In the genomic region with DNA sequence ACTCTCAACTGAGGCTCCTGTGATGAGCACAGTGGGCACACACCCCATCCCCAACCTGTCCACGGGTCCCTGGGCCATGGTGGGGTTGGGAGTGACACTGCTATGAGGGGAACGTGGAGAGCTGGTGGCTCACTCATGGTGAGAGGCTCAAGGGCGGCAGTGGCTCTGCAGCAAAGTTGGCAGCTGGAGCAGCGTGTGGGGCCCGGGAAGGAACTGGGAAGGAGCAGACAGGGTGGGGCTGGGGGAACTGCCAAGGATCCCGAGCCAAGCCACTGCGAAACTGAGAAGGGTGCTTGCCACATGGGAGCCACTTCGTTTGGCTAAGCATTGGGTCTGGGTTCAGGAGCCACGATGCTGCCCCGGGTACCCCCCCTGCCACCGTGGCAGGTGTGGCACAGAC, we compare ENCODE assay signal across 18 cellular contexts.
DNase-seq lines count a peak whose midpoint lies in the region; ATAC-seq and TF ChIP-seq lines count a peak whose summit lies in the region.
"Had no signal": no experiment of that assay in that cellular context is flagged by ENCODE, and none has a peak within 500 bp of the region (broad histone marks: within the 10 kb centered on the region; RNA-seq: fewer than 3 reads in every experiment).

No MANE protein-coding gene starts in this region.

- H3K9ac ChIP-seq in mammary epithelial cell (ENCODE audit: insufficient read depth, low read length): no peak overlapping the region

- H3K4me3 ChIP-seq in mammary epithelial cell (replicated peaks in 1 of 3; ENCODE audit: insufficient read depth in 1 of 3, low read depth in 2 of 3, low read length in 3 of 3) (no peak overlapping the region), breast epithelium (no peak overlapping the region), heart left ventricle (no peak overlapping the region), osteoblast (ENCODE audit: insufficient read depth, low read length) (no peak overlapping the region), ascending aorta (no peak overlapping the region), sigmoid colon (no peak overlapping the region)
- H3K4me3 ChIP-seq: Peyer's patch had no signal

- intact Hi-C loops in mammary epithelial cell (cut with micrococcal nuclease) (no loop called here), breast epithelium (cut with DNase I; ENCODE audit: low total_unique reads) (no loop called here), heart left ventricle (cut with DNase I) (no loop called here), ascending aorta (cut with DNase I) (no loop called here), sigmoid colon (cut with DNase I) (no loop called here)

- H3K9me3 ChIP-seq in mammary epithelial cell (replicated peaks; ENCODE audit: insufficient read depth, low read length) (no peaks in the 10 kb centered on the region), breast epithelium (no peaks in the 10 kb centered on the region), heart left ventricle (no peaks in the 10 kb centered on the region), osteoblast (ENCODE audit: low read depth, low read length) (no peaks in the 10 kb centered on the region), ascending aorta (no peaks in the 10 kb centered on the region), sigmoid colon (no peaks in the 10 kb centered on the region)
- H3K9me3 ChIP-seq: Peyer's patch had no signal

- TF ChIP-seq EP300 in sigmoid colon (IDR thresholded peaks at IDR 0.05): no peak

- DNase-seq in mammary epithelial cell: no peak
- DNase-seq in breast epithelium (ENCODE audit: low spot score in 2 of 2): no peak
- peak in 1 of 5 donors; percentile 58 for DNase-seq in heart left ventricle
- peak; percentile 77 for DNase-seq in osteoblast (ENCODE audit: insufficient read length, low spot score, missing footprints)
- no peak for DNase-seq in DMS79 (lab: John Stamatoyannopoulos, UW)
- no peak for DNase-seq in ascending aorta (ENCODE audit: low spot score in 2 of 2)
- DNase-seq in sigmoid colon: no peak
- DNase-seq: activated CD4-positive, alpha-beta T cell treated with anti-CD3 and anti-CD28 coated beads for 48 hours; activated naive CD4-positive, alpha-beta T cell treated with Interleukin-2 at 50 U/mL for 16 hours; H7; midbrain; MM.1S; NCI-H1436; NCI-H524; stimulated activated naive CD8-positive, alpha-beta T cell treated with anti-CD3 and anti-CD28 coated beads, Interleukin-15, amount 100 ng/mL, for 72 hours had no signal

- TF ChIP-seq CTCF in mammary epithelial cell (conservative IDR thresholded peaks at IDR 0.05 in 1 of 2, IDR thresholded peaks at IDR 0.05 in 1 of 2; ENCODE audit: extremely low read depth in 1 of 2, insufficient read depth in 1 of 2, low read depth in 1 of 2, low read length in 2 of 2): no peak
- no peak for TF ChIP-seq CTCF in breast epithelium (IDR thresholded peaks at IDR 0.05)
- TF ChIP-seq CTCF in heart left ventricle (IDR thresholded peaks at IDR 0.05): no peak
- no peak for TF ChIP-seq CTCF in osteoblast (IDR thresholded peaks at IDR 0.05; ENCODE audit: extremely low read depth, low read depth, low read length)
- no peak for TF ChIP-seq CTCF in ascending aorta (IDR thresholded peaks at IDR 0.05)
- TF ChIP-seq CTCF in sigmoid colon (IDR thresholded peaks at IDR 0.05): no peak

- no peaks in the 10 kb centered on the region for H4K20me1 ChIP-seq in mammary epithelial cell (ENCODE audit: insufficient read depth, low read length)
- peaks cover 2% of the 10 kb centered on the region for H4K20me1 ChIP-seq in osteoblast (ENCODE audit: insufficient read depth, low read length)

- dilution Hi-C loops in mammary epithelial cell (cut with HindIII; ENCODE audit: low sequenced_read_pairs): no loop called here

- H3K27me3 ChIP-seq in mammary epithelial cell (ENCODE audit: insufficient read depth, low read length): no peaks in the 10 kb centered on the region
- H3K27me3 ChIP-seq in breast epithelium: no peaks in the 10 kb centered on the region
- no peaks in the 10 kb centered on the region for H3K27me3 ChIP-seq in heart left ventricle
- H3K27me3 ChIP-seq in osteoblast (ENCODE audit: insufficient read depth, low read length): no peaks in the 10 kb centered on the region
- no peaks in the 10 kb centered on the region for H3K27me3 ChIP-seq in ascending aorta
- no peaks in the 10 kb centered on the region for H3K27me3 ChIP-seq in sigmoid colon
- H3K27me3 ChIP-seq: Peyer's patch had no signal

- H3K36me3 ChIP-seq in mammary epithelial cell (ENCODE audit: insufficient read depth, low read length) (no peaks in the 10 kb centered on the region), breast epithelium (no peaks in the 10 kb centered on the region), heart left ventricle (peaks cover 0 to 4% (median 0%) of the 10 kb centered on the region in 9 donors), osteoblast (ENCODE audit: insufficient read depth, low read length) (no peaks in the 10 kb centered on the region), ascending aorta (peaks cover 7 to 13% of the 10 kb centered on the region in 2 donors), sigmoid colon (peaks cover 0 to 6% (median 2%) of the 10 kb centered on the region in 4 donors)

- WGBS in mammary epithelial cell (ENCODE audit: low coverage, missing lambda C conversion rate): 89% methylated on average over 2 of the region's 11 CpGs
- 62 to 77% (median 70%) methylated on average over 11 of the region's 11 CpGs for WGBS in heart left ventricle, 4 donors
- 81 to 85% methylated on average over 11 of the region's 11 CpGs for WGBS in sigmoid colon, 2 donors

- CTCF ChIA-PET in mammary epithelial cell (lab: Charles Lee; ENCODE audit: low non-redundant PET): no interaction called here

- H3K4me1 ChIP-seq in mammary epithelial cell (ENCODE audit: insufficient read depth, low read length): no peaks in the 10 kb centered on the region
- H3K4me1 ChIP-seq in breast epithelium: no peaks in the 10 kb centered on the region
- peaks cover 0 to 37% (median 12%) of the 10 kb centered on the region in 12 donors for H3K4me1 ChIP-seq in heart left ventricle
- H3K4me1 ChIP-seq in osteoblast (ENCODE audit: insufficient read depth, low read length): no peaks in the 10 kb centered on the region
- peaks cover 0 to 3% of the 10 kb centered on the region in 2 donors for H3K4me1 ChIP-seq in ascending aorta
- H3K4me1 ChIP-seq in sigmoid colon: no peaks in the 10 kb centered on the region

- peak in 1 of 4 donors; percentile 30 for ATAC-seq in heart left ventricle
- no peak for ATAC-seq in GM18511 (IDR thresholded peaks at IDR 0.05; ENCODE audit: unreplicated experiment)
- ATAC-seq: left lobe of liver; stimulated activated naive CD8-positive, alpha-beta T cell treated with anti-CD3 and anti-CD28 coated beads, Interleukin-15, amount 100 ng/mL, for 72 hours had no signal

- BruUV-seq in mammary epithelial cell (replicated peaks; lab: Mats Ljungman, UMichigan): TSS peak; percentile 43

- TF ChIP-seq POLR2A in breast epithelium (IDR thresholded peaks at IDR 0.05): no peak
- no peak for TF ChIP-seq POLR2A in heart left ventricle (IDR thresholded peaks at IDR 0.05)
- TF ChIP-seq POLR2A in sigmoid colon (IDR thresholded peaks at IDR 0.05): no peak

- no peak overlapping the region for H3K4me2 ChIP-seq in mammary epithelial cell (ENCODE audit: insufficient read depth, low read depth, low read length)
- H3K4me2 ChIP-seq in osteoblast (ENCODE audit: insufficient read depth, low read length): no peak overlapping the region

- in situ Hi-C loops in mammary epithelial cell (cut with MboI; ENCODE audit: low sequenced_read_pairs in 2 of 2): no loop called here

- H2AFZ ChIP-seq in mammary epithelial cell (ENCODE audit: low read depth, low read length) (no peak overlapping the region), osteoblast (ENCODE audit: low read length) (no peak overlapping the region)

- H3K27ac ChIP-seq in mammary epithelial cell (ENCODE audit: insufficient read depth, low read depth, low read length) (no peak overlapping the region), breast epithelium (peak overlapping the region in 1 of 2 donors; percentile 38), heart left ventricle (peak overlapping the region in 9 of 12 donors; percentile 24 to 71 (median 52)), osteoblast (ENCODE audit: low read depth, low read length) (no peak overlapping the region), ascending aorta (no peak overlapping the region), sigmoid colon (no peak overlapping the region)
- H3K27ac ChIP-seq: Peyer's patch had no signal

- H3K79me2 ChIP-seq in mammary epithelial cell (ENCODE audit: insufficient read depth, low read length) (no peaks in the 10 kb centered on the region), osteoblast (ENCODE audit: insufficient read depth, low read length) (no peaks in the 10 kb centered on the region)

Comparison
In these comparisons a context has a peak if more than half of its experiments do, and no peak if none do; other contexts are left out.
1. H3K27ac ChIP-seq: peak in heart left ventricle (9 of 12); none in mammary epithelial cell (single experiment), osteoblast (single experiment), ascending aorta (0 of 2) and sigmoid colon (0 of 4).